In genomic region chr3:142622447-142622846, GRCh38 we compare ENCODE assay signal across 22 cellular contexts.
"Had no signal": no experiment of that assay in that cellular context is flagged by ENCODE, and none has a peak within 500 bp of the region (broad histone marks: within the 10 kb centered on the region; RNA-seq: fewer than 3 reads in every experiment).

No MANE protein-coding gene starts in this region.

- H3K27ac ChIP-seq: SJCRH30 had no signal

- H3K4me3 ChIP-seq: SJCRH30 had no signal

- H3K9me3 ChIP-seq: SJCRH30 had no signal

- H3K36me3 ChIP-seq: SJCRH30 had no signal

- H3K27me3 ChIP-seq: SJCRH30 had no signal

- DNase-seq: KBM-7; MV-4-11; NCI-H1048; NCI-H1105; NCI-H1417; NCI-H1436 treated with DMSO at 0.1 percent for 48 hours; NCI-H1694; NCI-H187 treated with DMSO at 0.1 percent for 48 hours; NCI-H2029 treated with DMSO at 0.1 percent for 48 hours; NCI-H2171 treated with DMSO at 0.1 percent for 48 hours; NCI-H345; NCI-H446 treated with DMSO at 0.1 percent for 48 hours; NCI-H510A treated with DMSO at 0.1 percent for 48 hours; NCI-H526 treated with DMSO at 0.1 percent for 48 hours; NCI-H774; NK-92 treated with Interleukin-12 subunit alpha and Interleukin-12 subunit beta, amount 100 ng/mL, for 24 hours; PC-3; SHP77 treated with DMSO at 0.1 percent for 48 hours; SJCRH30 had no signal

- H3K4me1 ChIP-seq: SJCRH30 had no signal

- ATAC-seq: Panc1, PC-3, Right ventricle myocardium inferior, SK-N-SH treated with all-trans-retinoic acid at 6 μM for 48 hours had no signal
